In the genomic region with DNA sequence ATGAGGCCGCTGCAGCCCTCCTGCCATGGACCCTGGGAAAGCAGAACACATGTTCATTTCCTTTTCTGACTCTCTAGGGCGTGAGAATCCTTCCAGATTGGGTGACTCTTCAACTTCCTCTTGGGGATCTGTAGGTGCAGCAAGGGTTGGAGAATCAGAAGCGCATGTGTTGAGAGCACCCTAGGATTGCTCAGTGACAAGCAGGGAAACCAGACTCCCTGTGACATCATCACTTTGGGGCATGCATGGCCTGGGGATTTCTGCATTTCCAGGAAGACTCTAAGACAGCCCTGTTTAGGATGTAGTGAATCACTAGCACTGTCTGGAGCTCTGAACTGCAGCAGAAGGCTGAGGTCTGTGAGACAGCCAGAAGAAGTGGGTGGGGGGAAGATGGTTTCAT, we compare ENCODE assay signal across 9 cellular contexts. TPM values are rescaled to one million over a fixed set of nuclear protein-coding genes. Genes with fewer than 3 reads are reported as not detected.
A peak's percentile ranks its signal among the peaks of the same experiment; 100 is the strongest.
DNase-seq lines count a peak whose midpoint lies in the region; ATAC-seq, FAIRE-seq and TF ChIP-seq lines count a peak whose summit lies in the region.
"Had no signal": no experiment of that assay in that cellular context is flagged by ENCODE, and none has a peak within 500 bp of the region (broad histone marks: within the 10 kb centered on the region; RNA-seq: fewer than 3 reads in every experiment).

No MANE protein-coding gene starts in this region.

- no peak overlapping the region for H2BK12ac ChIP-seq in H9 (ENCODE audit: insufficient read length, low read depth, low read length)

- H3K27ac Mint-ChIP-seq in activated naive CD4-positive, alpha-beta T cell treated with anti-CD3 and anti-CD28 coated beads, Interleukin-2, amount 10 ng/mL, durations not matched to agents 7 days and 5 days, result peak overlapping the region; percentile 86
- H3K27ac Mint-ChIP-seq in naive thymus-derived CD8-positive, alpha-beta T cell, result peak overlapping the region; percentile 85 to 96 (median 92)
- no peak overlapping the region for H3K27ac Mint-ChIP-seq in H9

- H3K4me1 Mint-ChIP-seq in activated naive CD4-positive, alpha-beta T cell treated with anti-CD3 and anti-CD28 coated beads, Interleukin-2, amount 10 ng/mL, durations not matched to agents 7 days and 5 days, result peaks cover 44% of the 10 kb centered on the region
- H3K4me1 Mint-ChIP-seq in naive thymus-derived CD8-positive, alpha-beta T cell, result peaks cover 36 to 80% (median 65%) of the 10 kb centered on the region in 4 donors
- H3K4me1 Mint-ChIP-seq in H9, result peaks cover 28 to 29% of the 10 kb centered on the region in 2 experiments

- H3K9ac ChIP-seq in H9 (ENCODE audit: extremely low read depth, insufficient read length, low read length), result no peak overlapping the region

- no peaks in the 10 kb centered on the region for H3K9me3 ChIP-seq in H9 (ENCODE audit: control insufficient read depth, low read depth, low read length)

- no peak for TF ChIP-seq CTCF in H9 (conservative IDR thresholded peaks at IDR 0.05)

- no peak overlapping the region for H2BK5ac ChIP-seq in H9 (ENCODE audit: insufficient read length, low read length)

- no peak overlapping the region for H2BK20ac ChIP-seq in H9 (ENCODE audit: low read depth, low read length, poor library complexity, severe bottlenecking)

- no peak overlapping the region for H3K27ac ChIP-seq in H9 (ENCODE audit: insufficient read length, low read depth, low read length)

- no peaks in the 10 kb centered on the region for H3K9me3 Mint-ChIP-seq in activated naive CD4-positive, alpha-beta T cell treated with anti-CD3 and anti-CD28 coated beads, Interleukin-2, amount 10 ng/mL, durations not matched to agents 7 days and 5 days
- H3K9me3 Mint-ChIP-seq in naive thymus-derived CD8-positive, alpha-beta T cell, result no peaks in the 10 kb centered on the region
- H3K9me3 Mint-ChIP-seq in H9, result no peaks in the 10 kb centered on the region

- no peak for FAIRE-seq in GM12892 (lab: Jason Lieb, UNC)

- peak; percentile 81 for ATAC-seq in GM21529 (IDR thresholded peaks at IDR 0.05; ENCODE audit: unreplicated experiment)
- peak; percentile 75 to 77 for ATAC-seq in naive thymus-derived CD8-positive, alpha-beta T cell

- TF ChIP-seq POLR2A in GM12892 (IDR thresholded peaks at IDR 0.05; ENCODE audit: low read depth, low read length), result no peak

- H3K79me1 ChIP-seq in H9 (ENCODE audit: insufficient read depth, low read depth, low read length, poor library complexity, severe bottlenecking), result no peaks in the 10 kb centered on the region

- H3K27me3 ChIP-seq in H9 (ENCODE audit: insufficient read depth, low read length), result no peaks in the 10 kb centered on the region

- peak overlapping the region; percentile 39 for H3K4me3 Mint-ChIP-seq in activated naive CD4-positive, alpha-beta T cell treated with anti-CD3 and anti-CD28 coated beads, Interleukin-2, amount 10 ng/mL, durations not matched to agents 7 days and 5 days
- peak overlapping the region; percentile 31 to 86 (median 80) for H3K4me3 Mint-ChIP-seq in naive thymus-derived CD8-positive, alpha-beta T cell
- H3K4me3 Mint-ChIP-seq in H9, result no peak overlapping the region

- H3K18ac ChIP-seq in H9 (ENCODE audit: insufficient read length, low read depth, low read length), result no peak overlapping the region

- no peak overlapping the region for H2BK15ac ChIP-seq in H9 (ENCODE audit: low read depth, low read length)

- no peak overlapping the region for H3T11ph ChIP-seq in H9 (ENCODE audit: low read length)

- peaks cover 7% of the 10 kb centered on the region for H3K27me3 Mint-ChIP-seq in activated naive CD4-positive, alpha-beta T cell treated with anti-CD3 and anti-CD28 coated beads, Interleukin-2, amount 10 ng/mL, durations not matched to agents 7 days and 5 days
- no peaks in the 10 kb centered on the region for H3K27me3 Mint-ChIP-seq in naive thymus-derived CD8-positive, alpha-beta T cell
- peaks cover 11% of the 10 kb centered on the region for H3K27me3 Mint-ChIP-seq in H9 (ENCODE audit: low read depth)

- no peak overlapping the region for H3K23ac ChIP-seq in H9 (ENCODE audit: insufficient read length, low read depth, low read length)

- no peak overlapping the region for H3K4ac ChIP-seq in H9 (ENCODE audit: low read depth, low read length)

- no peaks in the 10 kb centered on the region for H3K79me2 ChIP-seq in H9 (ENCODE audit: insufficient read depth, low read length)

- H3K56ac ChIP-seq in H9 (ENCODE audit: insufficient read length, low read depth, low read length), result no peak overlapping the region

- WGBS in H9 (ENCODE audit: extremely low coverage, insufficient read length, low lambda C conversion rate), result no CpG with 5 or more reads among the region's 3 CpGs

- no peaks in the 10 kb centered on the region for H3K36me3 Mint-ChIP-seq in activated naive CD4-positive, alpha-beta T cell treated with anti-CD3 and anti-CD28 coated beads, Interleukin-2, amount 10 ng/mL, durations not matched to agents 7 days and 5 days
- no peaks in the 10 kb centered on the region for H3K36me3 Mint-ChIP-seq in naive thymus-derived CD8-positive, alpha-beta T cell
- no peaks in the 10 kb centered on the region for H3K36me3 Mint-ChIP-seq in H9 (ENCODE audit: insufficient read depth in 1 of 3, low read depth in 3 of 3)

- POLR2A ChIA-PET in naive thymus-derived CD8-positive, alpha-beta T cell (lab: Charles Lee), result interaction anchor here (1.3 to 4.7 kb wide), 9 partner anchors 9 to 34 kb away, joined by 3 to 34 read pairs (median 9); a partner anchor contains a TSS

- H4K5ac ChIP-seq in H9 (ENCODE audit: insufficient read length, low read depth, low read length), result no peak overlapping the region

- H4K91ac ChIP-seq in H9 (ENCODE audit: insufficient read length, low read depth, low read length), result no peak overlapping the region

- no peaks in the 10 kb centered on the region for H3K23me2 ChIP-seq in H9 (ENCODE audit: insufficient read length, low read depth, low read length, poor library complexity, severe bottlenecking)

- H4K8ac ChIP-seq in H9 (replicated peaks; ENCODE audit: insufficient read length, low read depth, low read length), result no peak overlapping the region

- H2AK5ac ChIP-seq in H9 (ENCODE audit: insufficient read length, low read length), result no peak overlapping the region

- CTCF ChIA-PET in activated naive CD4-positive, alpha-beta T cell treated with anti-CD3 and anti-CD28 coated beads, Interleukin-2, amount 10 ng/mL, durations not matched to agents 7 days and 5 days (lab: Charles Lee), result interaction anchor here (1.1 to 2.3 kb wide), 5 partner anchors 9 to 46 kb away, joined by 4 to 17 read pairs (median 6); no protein-coding TSS in a partner anchor

- peak; percentile 67 for DNase-seq in NOMO-1 treated with DMSO at 0.1 percent for 48 hours (lab: John Stamatoyannopoulos, UW; ENCODE audit: unreplicated experiment)
- peak; percentile 53 for DNase-seq in activated naive CD4-positive, alpha-beta T cell treated with anti-CD3 and anti-CD28 coated beads, Interleukin-2, amount 10 ng/mL, durations not matched to agents 7 days and 5 days
- peak in 2 of 10 donors; percentile 45 to 71 for DNase-seq in naive thymus-derived CD8-positive, alpha-beta T cell
- DNase-seq in 8988T, result no peak
- DNase-seq in H9, result no peak
- DNase-seq in GM12892 (ENCODE audit: insufficient read length), result no peak
- no peak for DNase-seq in NCI-H1417 treated with DMSO at 0.1 percent for 48 hours (lab: John Stamatoyannopoulos, UW)
- DNase-seq: left cardiac atrium had no signal

- no peak overlapping the region for H3K14ac ChIP-seq in H9 (ENCODE audit: insufficient read depth, low read length)

- no peaks in the 10 kb centered on the region for H3K4me1 ChIP-seq in H9 (ENCODE audit: insufficient read depth, low read length)

- H3K4me2 ChIP-seq in H9 (ENCODE audit: insufficient read depth, insufficient read length, low read length), result no peak overlapping the region

- H4K20me1 ChIP-seq in H9 (ENCODE audit: control insufficient read depth, insufficient read depth, insufficient read length), result no peaks in the 10 kb centered on the region

- no peak overlapping the region for H2AFZ ChIP-seq in H9 (ENCODE audit: low read length)

- no peak overlapping the region for H2BK120ac ChIP-seq in H9 (ENCODE audit: low read depth, low read length, poor library complexity, severe bottlenecking)

RNA-seq across cellular contexts. Expression of a gene that starts 15.1 kb away (rescaled TPM):
- 100 to 1,000 TPM; 299 to 311 TPM for total RNA-seq in naive thymus-derived CD8-positive, alpha-beta T cell
- 100 to 1,000 TPM; 119 to 227 (median 198) TPM for polyA plus RNA-seq in naive thymus-derived CD8-positive, alpha-beta T cell
- 0.09 TPM in 1 of 2 replicates, not detected in the other for total RNA-seq in H9 (2021)
- polyA plus RNA-seq in GM12892 (2012; ENCODE audit: missing spikeins), result 35.0 TPM

Comparison
In these comparisons a context has a peak if more than half of its experiments do, and no peak if none do; other contexts are left out.
1. DNase-seq: peak in NOMO-1 treated with DMSO at 0.1 percent for 48 hours (single experiment) and activated naive CD4-positive, alpha-beta T cell treated with anti-CD3 and anti-CD28 coated beads, Interleukin-2, amount 10 ng/mL, durations not matched to agents 7 days and 5 days (single experiment); none in 8988T (single experiment), H9 (single experiment), GM12892 (single experiment) and NCI-H1417 treated with DMSO at 0.1 percent for 48 hours (single experiment).
2. H3K27ac Mint-ChIP-seq: peak in activated naive CD4-positive, alpha-beta T cell treated with anti-CD3 and anti-CD28 coated beads, Interleukin-2, amount 10 ng/mL, durations not matched to agents 7 days and 5 days (single experiment) and naive thymus-derived CD8-positive, alpha-beta T cell (10 of 10); none in H9 (0 of 3).
3. H3K4me3 Mint-ChIP-seq: peak in activated naive CD4-positive, alpha-beta T cell treated with anti-CD3 and anti-CD28 coated beads, Interleukin-2, amount 10 ng/mL, durations not matched to agents 7 days and 5 days (single experiment) and naive thymus-derived CD8-positive, alpha-beta T cell (10 of 10); none in H9 (0 of 2).
4. RNA of a gene that starts 15.1 kb away (total RNA-seq): 299 to 311 TPM in naive thymus-derived CD8-positive, alpha-beta T cell; 0.09 TPM in H9; every median in the first group is over 100 times any median in the second.